ENCODE assay signal across 13 cellular contexts in the genomic region with DNA sequence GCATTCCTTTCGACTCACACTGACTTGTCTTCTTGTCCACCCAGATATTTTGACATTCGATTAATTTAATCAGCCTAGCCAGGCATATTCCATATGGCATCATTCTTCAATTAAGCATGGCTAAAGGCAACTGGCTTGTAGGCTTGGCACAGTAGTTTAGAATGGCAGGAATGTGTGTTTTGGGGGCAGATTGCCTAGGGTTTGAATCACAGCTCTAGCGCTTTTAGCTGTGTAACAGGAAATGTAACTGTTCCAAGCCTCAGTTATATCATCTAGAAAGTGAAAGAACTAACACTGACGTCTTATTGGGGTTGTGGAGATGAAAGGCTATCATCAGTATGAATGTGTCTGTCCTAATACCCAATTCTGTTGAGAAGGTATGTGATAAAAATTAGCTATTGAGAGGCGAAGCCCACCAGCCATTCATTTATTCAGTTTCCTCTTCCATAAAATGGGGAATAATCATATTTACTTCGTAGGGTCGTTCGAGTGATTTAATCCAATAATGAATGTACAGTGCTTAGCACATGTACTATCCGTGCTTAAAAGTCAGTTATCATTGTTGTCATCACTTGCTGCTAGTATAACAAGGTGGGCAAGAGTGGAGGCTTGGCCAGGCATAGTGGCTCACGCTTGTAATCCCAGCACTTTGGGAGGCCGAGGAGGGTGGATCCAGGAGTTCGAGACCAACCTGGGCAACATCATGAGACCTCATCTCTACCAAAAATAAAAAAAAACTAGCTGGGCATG. TPM values are rescaled to one million over a fixed set of nuclear protein-coding genes. Genes with fewer than 3 reads are reported as not detected.
DNase-seq lines count a peak whose midpoint lies in the region; ATAC-seq and TF ChIP-seq lines count a peak whose summit lies in the region.
"Had no signal": no experiment of that assay in that cellular context is flagged by ENCODE, and none has a peak within 500 bp of the region (broad histone marks: within the 10 kb centered on the region; RNA-seq: fewer than 3 reads in every experiment).

No MANE protein-coding gene starts in this region.

- POLR2A ChIA-PET in CD4-positive, alpha-beta T cell (lab: Charles Lee), result interaction anchor here (0.7 kb wide), 1 partner anchor 258 kb away, joined by 3 read pairs; no protein-coding TSS in a partner anchor

- peaks cover 16% of the 10 kb centered on the region for H3K4me1 Mint-ChIP-seq in activated T-cell treated with anti-CD3 and anti-CD28 coated beads, Interleukin-2, amount 50 U/mL, for 72 hours (ENCODE audit: low read depth)
- peaks cover 5% of the 10 kb centered on the region for H3K4me1 Mint-ChIP-seq in CD4-positive, alpha-beta T cell (ENCODE audit: low read depth)
- H3K4me1 Mint-ChIP-seq: immature natural killer cell had no signal

- intact Hi-C loops in CD4-positive, alpha-beta T cell (cut with DNase I, micrococcal nuclease), result no loop called here

- H3K9me3 Mint-ChIP-seq in activated T-cell treated with anti-CD3 and anti-CD28 coated beads, Interleukin-2, amount 50 U/mL, for 72 hours, result peaks cover 4% of the 10 kb centered on the region in 2 donors
- H3K9me3 Mint-ChIP-seq in CD4-positive, alpha-beta T cell, result peaks cover 4% of the 10 kb centered on the region

- H3K36me3 Mint-ChIP-seq in activated T-cell treated with anti-CD3 and anti-CD28 coated beads, Interleukin-2, amount 50 U/mL, for 72 hours (ENCODE audit: insufficient read depth in 2 of 2), result peaks cover 4 to 9% of the 10 kb centered on the region in 2 donors
- no peaks in the 10 kb centered on the region for H3K36me3 Mint-ChIP-seq in CD4-positive, alpha-beta T cell (ENCODE audit: low read depth)
- H3K36me3 Mint-ChIP-seq: immature natural killer cell had no signal

- H3K27me3 ChIP-seq in MG63, result no peaks in the 10 kb centered on the region
- H3K27me3 ChIP-seq in skeletal muscle satellite cell (ENCODE audit: control insufficient read depth, insufficient read depth, low read length), result peaks cover 28% of the 10 kb centered on the region
- peaks cover 9% of the 10 kb centered on the region for H3K27me3 ChIP-seq in CD4-positive, alpha-beta T cell (ENCODE audit: control insufficient read depth, insufficient read depth, low read length)

- H3K27ac ChIP-seq in CD4-positive, alpha-beta T cell (ENCODE audit: low read depth, low read length), result no peak overlapping the region

- no peak for TF ChIP-seq CTCF in CD4-positive, alpha-beta T cell (IDR thresholded peaks at IDR 0.05)

- DNase-seq in activated T-cell treated with anti-CD3 and anti-CD28 coated beads, Interleukin-2, amount 50 U/mL, for 72 hours, result peak; percentile 29 to 34
- DNase-seq in activated T-cell treated with anti-CD3 and anti-CD28 coated beads, Interleukin-2, amount 50 U/mL, for 48 hours, result no peak
- DNase-seq in MG63 (peak; percentile 87), astrocyte of the hippocampus (ENCODE audit: low read depth, low spot score) (peak; percentile 87), SIG-M5 treated with dmso at 0.1 percent for 504 hours (lab: John Stamatoyannopoulos, UW; ENCODE audit: unreplicated experiment) (no peak), SKM-1 (lab: John Stamatoyannopoulos, UW; ENCODE audit: unreplicated experiment) (no peak)
- DNase-seq in CD4-positive, alpha-beta T cell, result no peak
- DNase-seq: AML-193, Karpas-422, NCI-H526 had no signal

- peak overlapping the region; percentile 64 for H3K4me2 ChIP-seq in skeletal muscle satellite cell (ENCODE audit: low read length)

- CTCF ChIA-PET in CD4-positive, alpha-beta T cell (lab: Charles Lee), result no interaction called here

- peak; percentile 94 to 98 for ATAC-seq in activated T-cell treated with anti-CD3 and anti-CD28 coated beads, Interleukin-2, amount 50 U/mL, for 72 hours (replicated peaks in 1 of 2)
- no peak for ATAC-seq in CD4-positive, alpha-beta T cell (ENCODE audit: poor library complexity)

- peak overlapping the region; percentile 25 for H3K27ac Mint-ChIP-seq in activated T-cell treated with anti-CD3 and anti-CD28 coated beads, Interleukin-2, amount 50 U/mL, for 72 hours
- no peak overlapping the region for H3K27ac Mint-ChIP-seq in CD4-positive, alpha-beta T cell
- H3K27ac Mint-ChIP-seq: immature natural killer cell, type B pancreatic cell had no signal

- H3K4me3 ChIP-seq in MG63, result peak overlapping the region; percentile 25
- H3K4me3 ChIP-seq in skeletal muscle satellite cell (ENCODE audit: low read length), result peak overlapping the region; percentile 26

- H3K9me3 ChIP-seq in MG63, result peaks cover 8% of the 10 kb centered on the region
- H3K9me3 ChIP-seq in skeletal muscle satellite cell (replicated peaks; ENCODE audit: low read length), result no peaks in the 10 kb centered on the region
- H3K9me3 ChIP-seq in CD4-positive, alpha-beta T cell (ENCODE audit: control insufficient read depth, low read length), result no peaks in the 10 kb centered on the region

- H3K4me3 Mint-ChIP-seq in activated T-cell treated with anti-CD3 and anti-CD28 coated beads, Interleukin-2, amount 50 U/mL, for 72 hours, result peak overlapping the region; percentile 61 to 68
- H3K4me3 Mint-ChIP-seq in CD4-positive, alpha-beta T cell, result no peak overlapping the region
- H3K4me3 Mint-ChIP-seq: type B pancreatic cell had no signal

- peaks cover 41% of the 10 kb centered on the region for H3K27me3 Mint-ChIP-seq in activated T-cell treated with anti-CD3 and anti-CD28 coated beads, Interleukin-2, amount 50 U/mL, for 72 hours (ENCODE audit: low read depth)
- peaks cover 35% of the 10 kb centered on the region for H3K27me3 Mint-ChIP-seq in CD4-positive, alpha-beta T cell

- H3K9ac ChIP-seq in skeletal muscle satellite cell (ENCODE audit: low read depth, low read length), result no peak overlapping the region

- H3K4me1 ChIP-seq in skeletal muscle satellite cell (ENCODE audit: control insufficient read depth, insufficient read depth, low read length), result peaks cover 13% of the 10 kb centered on the region

- no peaks in the 10 kb centered on the region for H3K36me3 ChIP-seq in MG63
- no peaks in the 10 kb centered on the region for H3K36me3 ChIP-seq in skeletal muscle satellite cell (ENCODE audit: insufficient read depth, low read length)

RNA-seq across cellular contexts. Expression of gene GRHL3, which starts 41.6 kb away (rescaled TPM):
- 1 to 10 TPM in 1 of 2 donors, under 1 TPM in 1; 0.28 to 2.0 TPM for total RNA-seq in activated T-cell treated with anti-CD3 and anti-CD28 coated beads, Interleukin-2, amount 50 U/mL, for 72 hours
- not detected in 2 replicates for total RNA-seq in MG63 (2014; rRNA removed; shearing (Covaris generic); ENCODE audit: low replicate concordance)
- total RNA-seq in skeletal muscle satellite cell (2012; rRNA removed), result 0.25 TPM in 1 of 2 replicates, not detected in the other
- total RNA-seq in CD4-positive, alpha-beta T cell, result not detected

Comparison
In these comparisons a context has a peak if more than half of its experiments do, and no peak if none do; other contexts are left out.
1. DNase-seq: peak in activated T-cell treated with anti-CD3 and anti-CD28 coated beads, Interleukin-2, amount 50 U/mL, for 72 hours (2 of 2), MG63 (single experiment) and astrocyte of the hippocampus (single experiment); none in activated T-cell treated with anti-CD3 and anti-CD28 coated beads, Interleukin-2, amount 50 U/mL, for 48 hours (0 of 2), CD4-positive, alpha-beta T cell (0 of 10), SIG-M5 treated with dmso at 0.1 percent for 504 hours (single experiment) and SKM-1 (single experiment).